ENCODE assay signal across 32 cellular contexts in genomic region chr2:210915912-210916311, GRCh38.
DNase-seq lines count a peak whose midpoint lies in the region; ATAC-seq, FAIRE-seq and TF ChIP-seq lines count a peak whose summit lies in the region.
"Had no signal": no experiment of that assay in that cellular context is flagged by ENCODE, and none has a peak within 500 bp of the region (broad histone marks: within the 10 kb centered on the region; RNA-seq: fewer than 3 reads in every experiment).

No MANE protein-coding gene starts in this region.

- H3K36me3 ChIP-seq in HepG2 (replicated peaks in 1 of 2; ENCODE audit: control insufficient read depth in 1 of 2, insufficient read depth in 2 of 2, low read length in 2 of 2) (no peaks in the 10 kb centered on the region), right lobe of liver (no peaks in the 10 kb centered on the region), adipocyte (ENCODE audit: control insufficient read depth, insufficient read depth, low read length, severe bottlenecking) (no peaks in the 10 kb centered on the region)
- H3K36me3 ChIP-seq: BE2C; BLaER1; BLaER1 treated with 17β-estradiol and CSF1 and Interleukin-3, amounts not matched to agents 10 nM and 100 nM had no signal

- no peaks in the 10 kb centered on the region for H3K79me2 ChIP-seq in HepG2 (ENCODE audit: insufficient read depth, low read length)

- H3K4me3 ChIP-seq in HepG2 (replicated peaks in 1 of 3; ENCODE audit: insufficient read depth in 1 of 3, low read depth in 2 of 3, low read length in 3 of 3) (no peak overlapping the region), right lobe of liver (no peak overlapping the region), adipocyte (ENCODE audit: low read length) (no peak overlapping the region)
- H3K4me3 ChIP-seq: A549; BLaER1; BLaER1 treated with 17β-estradiol and CSF1 and Interleukin-3, amounts not matched to agents 10 nM and 100 nM had no signal

- no peaks in the 10 kb centered on the region for H4K20me1 ChIP-seq in HepG2 (ENCODE audit: insufficient read depth, low read length)
- H4K20me1 ChIP-seq: BLaER1; BLaER1 treated with 17β-estradiol and CSF1 and Interleukin-3, amounts not matched to agents 10 nM and 100 nM had no signal

- H2AFZ ChIP-seq in HepG2 (ENCODE audit: low read length) = no peak overlapping the region

- TF ChIP-seq RAD21 in HepG2 (CRISPR knock-in tag; IDR thresholded peaks at IDR 0.05) = no peak

- TF ChIP-seq EP300 in HepG2 (IDR thresholded peaks at IDR 0.05; ENCODE audit: low read depth in 2 of 2, low read length in 2 of 2) (peak in 1 of 2 experiments; percentile 72; a peak in 2 of 4 replicates), HepG2 (CRISPR knock-in tag; IDR thresholded peaks at IDR 0.05; ENCODE audit: borderline replicate concordance) (no peak; the same call in 1 of the 2 replicates)

- BruUV-seq in HepG2 (replicated peaks; lab: Mats Ljungman, UMichigan) = no TSS peak

- FAIRE-seq in HepG2 (lab: Jason Lieb, UNC) (no peak), endometrium (lab: Jason Lieb, UNC) (peak; percentile 12), D721Med (lab: Jason Lieb, UNC) (no peak)
- FAIRE-seq: A204.1, A549 had no signal

- H3K4me1 ChIP-seq in HepG2 (ENCODE audit: insufficient read depth, low read length) = peaks cover 22% of the 10 kb centered on the region
- no peaks in the 10 kb centered on the region for H3K4me1 ChIP-seq in right lobe of liver
- H3K4me1 ChIP-seq in adipocyte (ENCODE audit: control insufficient read depth, insufficient read depth, low read length) = no peaks in the 10 kb centered on the region
- H3K4me1 ChIP-seq: A549; BLaER1; BLaER1 treated with 17β-estradiol and CSF1 and Interleukin-3, amounts not matched to agents 10 nM and 100 nM; Caco-2 had no signal

- POLR2A ChIA-PET in HepG2 (lab: Yijun Ruan, JAX) = no interaction called here

- 0% methylated on average over 1 of the region's 1 CpG for WGBS in HepG2 (ENCODE audit: low lambda C conversion rate)
- WGBS in right lobe of liver (ENCODE audit: insufficient coverage, low coverage, low lambda C conversion rate, missing lambda C conversion rate) = 85% methylated on average over 1 of the region's 1 CpG

- H3K9me3 ChIP-seq in HepG2 (ENCODE audit: low read length) (no peaks in the 10 kb centered on the region), right lobe of liver (no peaks in the 10 kb centered on the region), adipocyte (ENCODE audit: control insufficient read depth, low read length) (peaks cover under 1% of the 10 kb centered on the region)
- H3K9me3 ChIP-seq: A549, BE2C, BLaER1, Caco-2 had no signal

- H3K4me2 ChIP-seq in HepG2 (ENCODE audit: low read depth, low read length) = peak overlapping the region; percentile 18; the same call in 1 of the 2 replicates
- H3K4me2 ChIP-seq: A549; BLaER1; BLaER1 treated with 17β-estradiol and CSF1 and Interleukin-3, amounts not matched to agents 10 nM and 100 nM had no signal

- peak; percentile 72 for DNase-seq in HepG2 (ENCODE audit: low spot score)
- DNase-seq in right lobe of liver = no peak
- peak; percentile 3 for DNase-seq in adipocyte (ENCODE audit: low read depth)
- no peak for DNase-seq in GM03348 (ENCODE audit: low spot score)
- no peak for DNase-seq in D721Med (ENCODE audit: insufficient read length, low spot score)
- DNase-seq: 8988T; ACHN; AML-193; BE2C; C1 segment of cervical spinal cord; Caco-2; Calu3; CD4-positive, alpha-beta memory T cell; CD4-positive, alpha-beta T cell; CD4-positive, CD25-positive, alpha-beta regulatory T cell; CD8-positive, alpha-beta memory T cell; CD8-positive, alpha-beta T cell; COR-L47; DMS 273 treated with DMSO at 0.1 percent for 48 hours; DMS153; DMS53; DMS79; DMS79 treated with DMSO at 0.1 percent for 48 hours; DND-41; EL had no signal

- H3K27me3 ChIP-seq in HepG2 (ENCODE audit: control insufficient read depth in 1 of 2, insufficient read depth in 2 of 2, low read length in 2 of 2) = no peaks in the 10 kb centered on the region
- H3K27me3 ChIP-seq in right lobe of liver = no peaks in the 10 kb centered on the region
- H3K27me3 ChIP-seq in adipocyte (replicated peaks; ENCODE audit: control insufficient read depth, insufficient read depth, low read length) = no peaks in the 10 kb centered on the region
- H3K27me3 ChIP-seq: BE2C; BLaER1; BLaER1 treated with 17β-estradiol and CSF1 and Interleukin-3, amounts not matched to agents 10 nM and 100 nM had no signal

- in situ Hi-C loops in HepG2 (cut with HindIII; ENCODE audit: extremely low pct_ligation_motif_present, low pct_unique_long_range_greater_than_20kb) = no loop called here

- H3K9ac ChIP-seq in HepG2 (ENCODE audit: insufficient read depth, low read depth, low read length) = no peak overlapping the region
- H3K9ac ChIP-seq in adipocyte (ENCODE audit: low read length) = no peak overlapping the region
- H3K9ac ChIP-seq: BLaER1; BLaER1 treated with 17β-estradiol and CSF1 and Interleukin-3, amounts not matched to agents 10 nM and 100 nM had no signal

- no peak overlapping the region for H3K27ac ChIP-seq in HepG2 (ENCODE audit: extremely low read length, insufficient read depth, low read length)
- no peak overlapping the region for H3K27ac ChIP-seq in right lobe of liver
- H3K27ac ChIP-seq: 22Rv1; A549; BLaER1; BLaER1 treated with 17β-estradiol and CSF1 and Interleukin-3, amounts not matched to agents 10 nM and 100 nM; C4-2B had no signal

- no peak for TF ChIP-seq POLR2A in HepG2 (IDR thresholded peaks at IDR 0.05; ENCODE audit: insufficient read depth in 1 of 2, low read depth in 2 of 2, low read length in 2 of 2)
- no peak for TF ChIP-seq POLR2A in right lobe of liver (IDR thresholded peaks at IDR 0.05)

- TF ChIP-seq CTCF in HepG2 (CRISPR knock-in tag; IDR thresholded peaks at IDR 0.05) (no peak), right lobe of liver (IDR thresholded peaks at IDR 0.05) (no peak), D721Med (IDR thresholded peaks at IDR 0.05; ENCODE audit: insufficient read depth, missing control alignments) (no peak)

- ATAC-seq in HepG2 (peak; percentile 47; the same call in 2 of the 3 replicates), right lobe of liver (no peak)
- ATAC-seq: A549; CD8-positive, alpha-beta T cell had no signal

- intact Hi-C loops in HepG2 (cut with micrococcal nuclease; ENCODE audit: unreplicated experiment) (loop anchor here (2.0 kb wide), 1 partner anchor 47 kb away; no protein-coding TSS in a partner anchor), right lobe of liver (cut with DNase I) (no loop called here)

- CTCF ChIA-PET in HepG2 (lab: Yijun Ruan, JAX; ENCODE audit: low intra/inter-chr PET ratio, low total read pairs) = no interaction called here

TF ChIP-seq in HepG2, 621 proteins besides CTCF, POLR2A, EP300 and RAD21 (continues in another document):
- TF ChIP-seq PHF21A (CRISPR knock-in tag; IDR thresholded peaks at IDR 0.05) = no peak
- peak; percentile 76 for TF ChIP-seq FOXP4 (CRISPR knock-in tag; IDR thresholded peaks at IDR 0.05)
- TF ChIP-seq NFIC (IDR thresholded peaks at IDR 0.05; ENCODE audit: low read length) = peak; percentile 61; the same call in 1 of the 2 replicates
- TF ChIP-seq ZNF503 (CRISPR knock-in tag; IDR thresholded peaks at IDR 0.05) = 0 out of 2 replicates have a peak, but pooled peaks have one; percentile 37
- TF ChIP-seq SUZ12 (IDR thresholded peaks at IDR 0.05; ENCODE audit: low read depth, low read length) = no peak
- TF ChIP-seq WIZ (CRISPR knock-in tag; IDR thresholded peaks at IDR 0.05) = no peak
- TF ChIP-seq NR2F6 (IDR thresholded peaks at IDR 0.05) = 0 out of 2 replicates have a peak, but pooled peaks have one; percentile 12
- no peak for TF ChIP-seq NR2F6 (CRISPR knock-in tag; IDR thresholded peaks at IDR 0.05)
- TF ChIP-seq THRA (CRISPR knock-in tag; IDR thresholded peaks at IDR 0.05; ENCODE audit: borderline replicate concordance) = peak; percentile 40; the same call in 1 of the 2 replicates
- peak; percentile 82; the same call in 1 of the 2 replicates for TF ChIP-seq FOXJ3 (CRISPR knock-in tag; IDR thresholded peaks at IDR 0.05; ENCODE audit: borderline replicate concordance)
- no peak for TF ChIP-seq SNRNP70 (IDR thresholded peaks at IDR 0.05; ENCODE audit: low read depth, low read length)

Comparison
In these comparisons a context has a peak if more than half of its experiments do, and no peak if none do; other contexts are left out.
1. DNase-seq: peak in HepG2 (single experiment) and adipocyte (single experiment); none in right lobe of liver (0 of 3), GM03348 (single experiment) and D721Med (single experiment).